In genomic region chr7:29336851-29337627, GRCh38 we compare ENCODE assay signal across 1 cellular context.
TF ChIP-seq lines count a peak whose summit lies in the region.

No MANE protein-coding gene starts in this region.

TF ChIP-seq in HepG2, 621 proteins besides CTCF, POLR2A, EP300 and RAD21 (continued from another document and continues in another):
- TF ChIP-seq REST (IDR thresholded peaks at IDR 0.05; ENCODE audit: borderline replicate concordance in 1 of 2, low read depth in 1 of 2, low read length in 2 of 2) (0 out of 4 replicates have a peak, but pooled peaks of 1 of the 2 experiments have one; percentile 20), ZNF124 (CRISPR knock-in tag; IDR thresholded peaks at IDR 0.05) (peak; percentile 76; the same call in 1 of the 2 replicates), ZFP36L2 (CRISPR knock-in tag; IDR thresholded peaks at IDR 0.05) (0 out of 2 replicates have a peak, but pooled peaks have one; percentile 34), GFI1 (CRISPR knock-in tag; IDR thresholded peaks at IDR 0.05; ENCODE audit: borderline replicate concordance) (peak; percentile 71), ATF3 (CRISPR knock-in tag; IDR thresholded peaks at IDR 0.05) (0 out of 2 replicates have a peak, but pooled peaks have one; percentile 17), FOXK2 (IDR thresholded peaks at IDR 0.05) (peak; percentile 56; the same call in 1 of the 2 replicates), ZNF232 (CRISPR knock-in tag; IDR thresholded peaks at IDR 0.05; ENCODE audit: borderline replicate concordance) (no peak), THAP11 (CRISPR knock-in tag; IDR thresholded peaks at IDR 0.05) (peak; percentile 51; the same call in 1 of the 2 replicates), ZFP90 (CRISPR knock-in tag; IDR thresholded peaks at IDR 0.05; ENCODE audit: borderline replicate concordance) (no peak), CEBPG (CRISPR knock-in tag; IDR thresholded peaks at IDR 0.05) (peak; percentile 75), MTA1 (CRISPR knock-in tag; IDR thresholded peaks at IDR 0.05; ENCODE audit: borderline replicate concordance) (0 out of 2 replicates have a peak, but pooled peaks have one; percentile 42), TARDBP (CRISPR knock-in tag; IDR thresholded peaks at IDR 0.05) (peak; percentile 87), ZNF841 (CRISPR knock-in tag; IDR thresholded peaks at IDR 0.05; ENCODE audit: borderline replicate concordance) (no peak), HOXA5 (CRISPR knock-in tag; IDR thresholded peaks at IDR 0.05) (0 out of 2 replicates have a peak, but pooled peaks have one; percentile 52), SP5 (CRISPR knock-in tag; IDR thresholded peaks at IDR 0.05; ENCODE audit: borderline replicate concordance, low read depth) (peak; percentile 39; the same call in 1 of the 2 replicates), ZNF430 (CRISPR knock-in tag; IDR thresholded peaks at IDR 0.05) (peak; percentile 80; the same call in 1 of the 2 replicates), ZNF747 (CRISPR knock-in tag; IDR thresholded peaks at IDR 0.05; ENCODE audit: borderline replicate concordance) (peak; percentile 58; the same call in 1 of the 2 replicates), PPARG (CRISPR knock-in tag; conservative IDR thresholded peaks at IDR 0.05) (peak; percentile 17; the same call in 1 of the 2 replicates), HHEX (CRISPR knock-in tag; IDR thresholded peaks at IDR 0.05) (peak; percentile 43; the same call in 1 of the 2 replicates), IKZF5 (CRISPR knock-in tag; IDR thresholded peaks at IDR 0.05) (peak; percentile 69; the same call in 1 of the 2 replicates), EHMT2 (IDR thresholded peaks at IDR 0.05; ENCODE audit: borderline replicate concordance, low read depth, low read length) (no peak), ZBTB44 (CRISPR knock-in tag; IDR thresholded peaks at IDR 0.05) (no peak), PATZ1 (CRISPR knock-in tag; IDR thresholded peaks at IDR 0.05) (peak; percentile 58), ISL2 (CRISPR knock-in tag; IDR thresholded peaks at IDR 0.05) (peak; percentile 92), NFKB2 (CRISPR knock-in tag; IDR thresholded peaks at IDR 0.05; ENCODE audit: borderline replicate concordance) (no peak), PITX1 (CRISPR knock-in tag; IDR thresholded peaks at IDR 0.05) (peak; percentile 86), ZNF605 (CRISPR knock-in tag; IDR thresholded peaks at IDR 0.05) (peak; percentile 36; the same call in 1 of the 2 replicates), ETS1 (CRISPR knock-in tag; IDR thresholded peaks at IDR 0.05) (no peak), KMT2A (CRISPR knock-in tag; IDR thresholded peaks at IDR 0.05) (peak; percentile 39; the same call in 1 of the 2 replicates), CSRNP1 (CRISPR knock-in tag; IDR thresholded peaks at IDR 0.05) (no peak), ZNF276 (CRISPR knock-in tag; IDR thresholded peaks at IDR 0.05; ENCODE audit: low read depth) (no peak), HIC2 (CRISPR knock-in tag; IDR thresholded peaks at IDR 0.05; ENCODE audit: low read depth) (peak; percentile 65), ERF (CRISPR knock-in tag; IDR thresholded peaks at IDR 0.05) (0 out of 2 replicates have a peak, but pooled peaks have one; percentile 27), ZFP1 (CRISPR knock-in tag; IDR thresholded peaks at IDR 0.05) (peak; percentile 58; the same call in 1 of the 2 replicates), SALL1 (CRISPR knock-in tag; IDR thresholded peaks at IDR 0.05) (peak; percentile 73), PREB (CRISPR knock-in tag; IDR thresholded peaks at IDR 0.05) (no peak), XBP1 (CRISPR knock-in tag; IDR thresholded peaks at IDR 0.05) (no peak), MED1 (CRISPR knock-in tag; IDR thresholded peaks at IDR 0.05) (peak; percentile 53), SMYD3 (CRISPR knock-in tag; IDR thresholded peaks at IDR 0.05) (no peak; the same call in 1 of the 2 replicates), MYC (CRISPR knock-in tag; IDR thresholded peaks at IDR 0.05; ENCODE audit: borderline replicate concordance) (no peak), ZKSCAN8 (CRISPR knock-in tag; IDR thresholded peaks at IDR 0.05; ENCODE audit: borderline replicate concordance) (peak; percentile 82), CREM (IDR thresholded peaks at IDR 0.05) (peak; percentile 88), CREM (CRISPR knock-in tag; IDR thresholded peaks at IDR 0.05) (no peak), ZNF816 (CRISPR knock-in tag; IDR thresholded peaks at IDR 0.05; ENCODE audit: borderline replicate concordance) (no peak)
